ENCODE assay signal across 8 cellular contexts in the genomic region with DNA sequence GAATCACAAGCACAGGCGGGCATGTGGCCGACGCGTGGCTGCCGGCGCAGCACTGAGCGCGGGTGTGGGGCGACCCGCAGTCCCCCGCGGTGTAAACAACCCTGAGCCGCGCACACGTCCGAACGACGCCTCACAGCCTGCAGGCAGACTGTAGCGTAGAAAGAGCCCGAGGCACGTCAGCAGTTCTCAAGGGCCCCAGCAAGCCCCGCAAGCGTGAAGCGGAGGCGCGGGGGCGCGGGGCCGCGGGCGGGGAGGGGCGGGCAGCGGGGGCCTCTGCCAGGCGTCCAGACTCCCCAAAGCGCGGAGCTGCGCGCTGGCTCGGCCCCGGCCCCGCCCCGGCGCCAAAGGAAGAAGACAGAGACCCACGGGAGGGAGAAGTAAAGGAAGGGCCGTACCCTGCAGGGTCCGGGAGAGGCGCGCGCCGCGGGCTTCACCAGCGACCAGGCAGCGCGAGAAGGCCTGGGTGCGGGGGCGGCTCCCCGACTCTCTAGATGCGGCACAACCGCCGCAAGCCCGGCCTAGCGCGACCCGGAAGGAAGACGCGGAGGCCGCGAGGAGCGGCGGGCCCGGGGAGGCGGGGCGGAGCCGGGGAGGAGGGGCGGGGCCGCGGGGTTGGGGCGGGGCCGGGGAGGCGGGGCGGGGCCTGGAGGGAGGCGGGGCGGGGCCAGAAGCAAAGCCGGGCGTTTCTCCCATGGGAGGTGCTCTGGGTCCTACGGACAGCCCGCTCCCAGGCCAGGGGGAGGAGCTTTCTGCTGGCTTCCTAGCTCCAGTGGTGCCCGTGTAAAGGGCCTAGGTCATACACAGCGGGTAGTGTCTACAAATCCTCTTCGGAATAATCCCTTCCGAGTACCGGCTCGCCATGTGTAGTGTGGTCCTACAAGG. TPM values are rescaled to one million over a fixed set of nuclear protein-coding genes. Genes with fewer than 3 reads are reported as not detected.
DNase-seq lines count a peak whose midpoint lies in the region; ATAC-seq and TF ChIP-seq lines count a peak whose summit lies in the region.

TSS of gene FBXL4 (minus strand) at position 536 of the 882 bp plus-strand sequence. CDS start 20,958 bp downstream, outside the sequence.

- H3K4ac ChIP-seq in IMR-90 (ENCODE audit: low read depth, low read length): peak within 1 kb of the TSS; percentile 81

- peaks cover 2% of the 10 kb centered on the region; the same call in 1 of the 2 replicates for H4K20me1 ChIP-seq in IMR-90 (ENCODE audit: insufficient read depth, low read length)
- H4K20me1 ChIP-seq in fibroblast of lung (ENCODE audit: control insufficient read depth, extremely low read depth, insufficient read depth, low read length): no peaks in the 10 kb centered on the region

- peaks cover 0 to 9% of the 10 kb centered on the region in 2 donors for H3K36me3 Mint-ChIP-seq in naive B cell
- peaks cover 3 to 4% of the 10 kb centered on the region in 2 donors for H3K36me3 Mint-ChIP-seq in stimulated activated naive B cell treated with anti-CD40 and anti-IgM and Interleukin-4, amounts not matched to agents 10 μg/mL and 1 μg/mL and 100 μg/mL, for 72 hours

- peaks cover 26 to 34% (median 31%) of the 10 kb centered on the region in 3 donors for H3K4me1 Mint-ChIP-seq in naive B cell
- H3K4me1 Mint-ChIP-seq in stimulated activated naive B cell treated with anti-CD40 and anti-IgM and Interleukin-4, amounts not matched to agents 10 μg/mL and 1 μg/mL and 100 μg/mL, for 72 hours: peaks cover 14 to 34% of the 10 kb centered on the region in 2 donors

- H2AK5ac ChIP-seq in IMR-90 (ENCODE audit: low read depth, low read length): peak within 1 kb of the TSS; percentile 50; the same call in 1 of the 2 replicates

- peaks cover 0 to 16% (median 0%) of the 10 kb centered on the region in 7 donors for H3K9me3 Mint-ChIP-seq in naive B cell
- peaks cover 3 to 6% of the 10 kb centered on the region in 2 donors for H3K9me3 Mint-ChIP-seq in stimulated activated naive B cell treated with anti-CD40 and anti-IgM and Interleukin-4, amounts not matched to agents 10 μg/mL and 1 μg/mL and 100 μg/mL, for 72 hours

- peak within 1 kb of the TSS; percentile 100 for H3K4me2 ChIP-seq in IMR-90 (ENCODE audit: low read depth, low read length)
- H3K4me2 ChIP-seq in fibroblast of lung (ENCODE audit: extremely low read depth, insufficient read depth, low read length): peak within 1 kb of the TSS; percentile 96

- H4K91ac ChIP-seq in IMR-90 (ENCODE audit: insufficient read depth, low read depth, low read length): peak within 1 kb of the TSS; percentile 70

- H2BK120ac ChIP-seq in IMR-90 (ENCODE audit: low read depth, low read length): peak within 1 kb of the TSS; percentile 20

- POLR2A ChIA-PET in IMR-90 (lab: Charles Lee; ENCODE audit: unreplicated experiment): no interaction called here

- peak within 1 kb of the TSS; percentile 69 for H3K23ac ChIP-seq in IMR-90 (ENCODE audit: low read depth, low read length)

- H3K27ac Mint-ChIP-seq in naive B cell: peak within 1 kb of the TSS; percentile 93 to 99 (median 96)
- H3K27ac Mint-ChIP-seq in stimulated activated naive B cell treated with anti-CD40 and anti-IgM and Interleukin-4, amounts not matched to agents 10 μg/mL and 1 μg/mL and 100 μg/mL, for 72 hours: peak within 1 kb of the TSS; percentile 98

- peak within 1 kb of the TSS; percentile 67 for H3K14ac ChIP-seq in IMR-90 (replicated peaks; ENCODE audit: low read depth, low read length)

- BruUV-seq in IMR-90 (replicated peaks; lab: Mats Ljungman, UMichigan): no TSS peak

- H2BK15ac ChIP-seq in IMR-90 (ENCODE audit: low read depth, low read length): no peak within 1 kb of the TSS; the same call in 2 of the 3 replicates

- peak within 1 kb of the TSS; percentile 98 for H2AFZ ChIP-seq in IMR-90 (replicated peaks; ENCODE audit: low read length, poor library complexity)
- peak within 1 kb of the TSS; percentile 92 for H2AFZ ChIP-seq in fibroblast of lung (ENCODE audit: low read length)

- no peaks in the 10 kb centered on the region for H3K27me3 Mint-ChIP-seq in naive B cell
- H3K27me3 Mint-ChIP-seq in stimulated activated naive B cell treated with anti-CD40 and anti-IgM and Interleukin-4, amounts not matched to agents 10 μg/mL and 1 μg/mL and 100 μg/mL, for 72 hours: no peaks in the 10 kb centered on the region

- no peak for TF ChIP-seq CTCF in IMR-90 (conservative IDR thresholded peaks at IDR 0.05; ENCODE audit: low read depth, low read length)
- no peak for TF ChIP-seq CTCF in fibroblast of lung (conservative IDR thresholded peaks at IDR 0.05 in 1 of 2, IDR thresholded peaks at IDR 0.05 in 1 of 2; ENCODE audit: low read depth in 1 of 2, low read length in 2 of 2)

- H3K4me1 ChIP-seq in IMR-90 (ENCODE audit: control insufficient read depth, insufficient read depth, low read length) (peaks cover 4% of the 10 kb centered on the region), fibroblast of lung (ENCODE audit: control insufficient read depth, extremely low read depth, insufficient read depth, low read length) (no peaks in the 10 kb centered on the region)

- peak within 1 kb of the TSS; percentile 73 for H2BK5ac ChIP-seq in IMR-90 (ENCODE audit: low read depth, low read length, poor library complexity, severe bottlenecking)

- H3K27ac ChIP-seq in IMR-90 (ENCODE audit: insufficient read depth, low read length) (peak within 1 kb of the TSS; percentile 90), fibroblast of lung (ENCODE audit: insufficient read depth, low read length) (peak within 1 kb of the TSS; percentile 65)

- CTCF ChIA-PET in IMR-90 (lab: Yijun Ruan, JAX): no interaction called here

- intact Hi-C loops in IMR-90 (cut with micrococcal nuclease): no loop called here

- H3K9me3 ChIP-seq in IMR-90 (ENCODE audit: control insufficient read depth, insufficient read depth, low read length) (no peaks in the 10 kb centered on the region), fibroblast of lung (ENCODE audit: control insufficient read depth, insufficient read depth, low read depth, low read length) (no peaks in the 10 kb centered on the region)

- 0% methylated on average over 8 of the region's 93 CpGs; no CpG with 5 or more reads in 1 of the 2 experiments for WGBS in IMR-90 (ENCODE audit: extremely low coverage in 2 of 2, insufficient read length in 1 of 2), 2 experiments

- H3K79me2 ChIP-seq in fibroblast of lung (ENCODE audit: control insufficient read depth, insufficient read depth, low read length): peaks cover 27% of the 10 kb centered on the region

- dilution Hi-C loops in IMR-90 (cut with HindIII; ENCODE audit: low sequenced_read_pairs, unreplicated experiment): no loop called here

- H4K5ac ChIP-seq in IMR-90 (ENCODE audit: low read depth, low read length): peak within 1 kb of the TSS; percentile 86

- peak; percentile 96 for DNase-seq in DMS53 (lab: John Stamatoyannopoulos, UW)
- peak; percentile 70 for DNase-seq in IMR-90
- peak; percentile 86 for DNase-seq in RPMI7951 (ENCODE audit: low read depth)
- DNase-seq in activated T-helper 1 cell treated with Interleukin-2 at 50 U/mL for 16 hours (ENCODE audit: low read depth): peak; percentile 72
- DNase-seq in fibroblast of lung (ENCODE audit: low read depth in 2 of 2): peak; percentile 75 to 79
- peak; percentile 80 for DNase-seq in naive B cell
- peak; percentile 78 for DNase-seq in stimulated activated naive B cell treated with anti-CD40 and anti-IgM and Interleukin-4, amounts not matched to agents 10 μg/mL and 1 μg/mL and 100 μg/mL, for 72 hours

- H3K18ac ChIP-seq in IMR-90 (ENCODE audit: low read depth, low read length): peak within 1 kb of the TSS; percentile 68

- peak within 1 kb of the TSS; percentile 95 to 97 (median 96) for H3K4me3 Mint-ChIP-seq in naive B cell
- peak within 1 kb of the TSS; percentile 95 to 98 for H3K4me3 Mint-ChIP-seq in stimulated activated naive B cell treated with anti-CD40 and anti-IgM and Interleukin-4, amounts not matched to agents 10 μg/mL and 1 μg/mL and 100 μg/mL, for 72 hours

- H2BK20ac ChIP-seq in IMR-90 (ENCODE audit: low read depth, low read length): peak within 1 kb of the TSS; percentile 11; the same call in 1 of the 2 replicates

- H3K56ac ChIP-seq in IMR-90 (ENCODE audit: extremely low read depth, insufficient read depth, low read length): peak within 1 kb of the TSS; percentile 24; the same call in 1 of the 2 replicates

- in situ Hi-C loops in IMR-90 (cut with MboI; ENCODE audit: low sequenced_read_pairs): no loop called here

- H3K36me3 ChIP-seq in IMR-90 (ENCODE audit: control insufficient read depth, insufficient read depth, low read length) (no peaks in the 10 kb centered on the region), fibroblast of lung (ENCODE audit: control insufficient read depth, insufficient read depth, low read length) (no peaks in the 10 kb centered on the region)

- H3K4me3 ChIP-seq in IMR-90 (ENCODE audit: insufficient read depth, low read depth, low read length): peak within 1 kb of the TSS; percentile 84
- H3K4me3 ChIP-seq in fibroblast of lung (replicated peaks in 1 of 4; ENCODE audit: control extremely low read depth in 1 of 4, insufficient read depth in 1 of 4, low read depth in 3 of 4, low read length in 4 of 4): peak within 1 kb of the TSS; percentile 52 to 95 (median 78)

- H3K9ac ChIP-seq in IMR-90 (ENCODE audit: low read depth, low read length) (peak within 1 kb of the TSS; percentile 82), fibroblast of lung (ENCODE audit: insufficient read depth, low read length) (peak within 1 kb of the TSS; percentile 90)

- peak; percentile 79 for TF ChIP-seq POLR2A in IMR-90 (IDR thresholded peaks at IDR 0.05; ENCODE audit: low read depth, low read length)

- H2AK9ac ChIP-seq in IMR-90 (replicated peaks; ENCODE audit: low read depth, low read length, poor library complexity): peak within 1 kb of the TSS; percentile 98

- peaks cover 12 to 27% of the 10 kb centered on the region in 2 experiments for H3K79me1 ChIP-seq in IMR-90 (ENCODE audit: low read depth in 1 of 2, low read length in 2 of 2)

- H3K27me3 ChIP-seq in IMR-90 (ENCODE audit: control insufficient read depth, insufficient read depth, low read length) (no peaks in the 10 kb centered on the region), fibroblast of lung (ENCODE audit: control insufficient read depth, insufficient read depth, low read length) (no peaks in the 10 kb centered on the region)

- H4K8ac ChIP-seq in IMR-90 (ENCODE audit: low read depth in 2 of 2, low read length in 2 of 2): peak within 1 kb of the TSS; percentile 85 to 89

- H3K9me1 ChIP-seq in IMR-90 (ENCODE audit: insufficient read depth, low read length): peaks cover 4% of the 10 kb centered on the region; the same call in 1 of the 2 replicates

- TF ChIP-seq RAD21 in IMR-90 (IDR thresholded peaks at IDR 0.05; ENCODE audit: low read length): no peak

- ATAC-seq in GM21528 (IDR thresholded peaks at IDR 0.05; ENCODE audit: low FRiP score, unreplicated experiment) (peak; percentile 88), IMR-90 (ENCODE audit: low read depth) (peak; percentile 91), naive B cell (ENCODE audit: low read depth in 2 of 2) (peak; percentile 80 to 82)
- peak; percentile 85 to 87 for ATAC-seq in stimulated activated naive B cell treated with anti-CD40 and anti-IgM and Interleukin-4, amounts not matched to agents 10 μg/mL and 1 μg/mL and 100 μg/mL, for 72 hours (replicated peaks)

RNA-seq across cellular contexts. Expression of gene FBXL4, which starts in this region (rescaled TPM):
- total RNA-seq in IMR-90 (2012; rRNA removed): 16.1 and 17.6 TPM in 2 replicates
- polyA plus RNA-seq in IMR-90 (2012; rRNA removed): 6.1 and 7.8 TPM in 2 replicates
- 2.5 and 3.7 TPM in 2 replicates for polyA plus RNA-seq in IMR-90 (2012; cell fraction: cytosol; rRNA removed)
- polyA plus RNA-seq in IMR-90 (2012; cell fraction: nucleus; rRNA removed; ENCODE audit: low replicate concordance): 1.7 and 9.2 TPM in 2 replicates
- total RNA-seq in RPMI7951 (2014; rRNA removed; shearing (Covaris generic)): 17.4 and 19.6 TPM in 2 replicates
- total RNA-seq in fibroblast of lung: 14.9 and 16.8 TPM in 2 replicates
- 11.9 and 18.1 TPM in 2 replicates for polyA plus RNA-seq in fibroblast of lung
- 6.0 and 7.2 TPM in 2 replicates for polyA plus RNA-seq in fibroblast of lung (2012)
- 4.8 and 9.6 TPM in 2 replicates for polyA minus RNA-seq in fibroblast of lung (ENCODE audit: low replicate concordance)
- polyA plus RNA-seq in naive B cell (ENCODE audit: low read depth in 6 of 6): 10 to 100 TPM; 13.2 to 23.2 (median 18.5) TPM

Comparison
In these comparisons a context has a peak if more than half of its experiments do, and no peak if none do; other contexts are left out.
1. Peak in every context shown above with its lines: DNase-seq, ATAC-seq, H3K4me3 ChIP-seq and H3K27ac ChIP-seq.